8 cellular contexts compared by ENCODE assay signal in the genomic region with DNA sequence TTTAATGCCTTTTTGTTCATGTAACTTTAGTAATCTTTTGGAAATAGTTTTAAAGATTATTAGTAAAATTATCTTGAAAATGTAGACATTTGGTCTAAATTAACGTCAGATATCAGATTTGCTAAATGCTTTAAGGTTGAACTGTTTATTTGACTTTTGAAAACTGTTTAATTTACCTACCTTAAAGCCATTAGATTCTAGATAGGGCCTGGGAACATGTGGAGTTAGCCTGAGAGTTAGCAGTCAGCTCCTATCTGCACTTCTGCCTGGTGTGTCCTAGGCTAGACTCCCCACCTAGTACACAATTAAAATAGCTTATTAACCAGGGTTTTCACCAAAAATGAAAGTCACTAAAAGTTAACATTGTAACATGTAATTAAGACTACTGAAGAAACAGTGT.
"Had no signal": no experiment of that assay in that cellular context is flagged by ENCODE, and none has a peak within 500 bp of the region (broad histone marks: within the 10 kb centered on the region; RNA-seq: fewer than 3 reads in every experiment).

No MANE protein-coding gene starts in this region.

- FAIRE-seq: G401.6, GM12878, GM12891, GM12892, GM18507, GM19239 had no signal

- DNase-seq: GDM1, GF-D8 had no signal

- H3K4me3 ChIP-seq: GM12878 had no signal

- ATAC-seq: GM12878 had no signal
